In genomic region chr2:57516740-57517340, GRCh38 we compare ENCODE assay signal across 9 cellular contexts.
A peak's percentile ranks its signal among the peaks of the same experiment; 100 is the strongest.
DNase-seq lines count a peak whose midpoint lies in the region; ATAC-seq, FAIRE-seq and TF ChIP-seq lines count a peak whose summit lies in the region.
"Had no signal": no experiment of that assay in that cellular context is flagged by ENCODE, and none has a peak within 500 bp of the region (broad histone marks: within the 10 kb centered on the region; RNA-seq: fewer than 3 reads in every experiment).

No MANE protein-coding gene starts in this region.

- POLR2A ChIA-PET in BJ (lab: Charles Lee) = no interaction called here

- FAIRE-seq in urothelium cell line (lab: Jason Lieb, UNC) = peak; percentile 50

- intact Hi-C loops in adrenal gland (cut with DNase I) = no loop called here
- intact Hi-C loops in activated naive CD4-positive, alpha-beta T cell treated with anti-CD3 and anti-CD28 coated beads for 36 hours (cut with micrococcal nuclease) = loop anchor here (1.0 to 5.0 kb wide), 3 partner anchors 1334 to 1798 kb away; partner anchors contain the start of gene CCDC85A

- H3K27me3 Mint-ChIP-seq in activated naive CD4-positive, alpha-beta T cell treated with anti-CD3 and anti-CD28 coated beads for 36 hours (ENCODE audit: low read depth) = no peaks in the 10 kb centered on the region

- H3K27me3 ChIP-seq in BJ (ENCODE audit: control insufficient read depth, insufficient read depth, low read length) = no peaks in the 10 kb centered on the region
- H3K27me3 ChIP-seq in adrenal gland = no peaks in the 10 kb centered on the region

- H3K4me3 Mint-ChIP-seq in activated naive CD4-positive, alpha-beta T cell treated with anti-CD3 and anti-CD28 coated beads for 36 hours = no peak overlapping the region

- no peak for TF ChIP-seq POLR2A in adrenal gland (IDR thresholded peaks at IDR 0.05)

- no peaks in the 10 kb centered on the region for H3K9me3 ChIP-seq in adrenal gland (replicated peaks in 1 of 3)

- H3K4me1 ChIP-seq in adrenal gland (replicated peaks in 1 of 2) = no peaks in the 10 kb centered on the region

- no peak overlapping the region for H3K4me3 ChIP-seq in BJ (ENCODE audit: low read depth, low read length)
- no peak overlapping the region for H3K4me3 ChIP-seq in adrenal gland
- H3K4me3 ChIP-seq: skin epidermis had no signal

- no peak overlapping the region for H3K27ac Mint-ChIP-seq in activated naive CD4-positive, alpha-beta T cell treated with anti-CD3 and anti-CD28 coated beads for 36 hours

- DNase-seq in BJ (ENCODE audit: low read depth) (peak; percentile 6), NCI-H2029 (lab: John Stamatoyannopoulos, UW) (peak; percentile 19), adrenal gland (no peak), iris pigment epithelial cell (ENCODE audit: low read depth) (peak; percentile 55), urothelium cell line (ENCODE audit: low spot score) (peak; percentile 44)
- DNase-seq in activated naive CD4-positive, alpha-beta T cell treated with anti-CD3 and anti-CD28 coated beads for 36 hours = no peak

- CTCF ChIA-PET in BJ (lab: Yijun Ruan, JAX) = interaction anchor here (1.2 to 2.7 kb wide), 2 partner anchors 17 to 1333 kb away, joined by 3 to 12 read pairs; partner anchors contain the start of gene CCDC85A
- CTCF ChIA-PET in activated naive CD4-positive, alpha-beta T cell treated with anti-CD3 and anti-CD28 coated beads for 36 hours (lab: Charles Lee) = interaction anchor here (0.8 to 1.3 kb wide), 3 partner anchors 9 to 1334 kb away, joined by 3 to 6 read pairs (median 3); partner anchors contain the start of gene CCDC85A

- TF ChIP-seq CTCF in BJ (IDR thresholded peaks at IDR 0.05; ENCODE audit: insufficient read depth, low read depth, low read length) (peak; percentile 40; the same call in 1 of the 2 replicates), adrenal gland (IDR thresholded peaks at IDR 0.05) (peak; percentile 39 to 76 (median 66))

- no peak overlapping the region for H3K27ac ChIP-seq in adrenal gland
- H3K27ac ChIP-seq: skin epidermis had no signal

- peak; percentile 85 for ATAC-seq in GM18861 (IDR thresholded peaks at IDR 0.05; ENCODE audit: unreplicated experiment)
- ATAC-seq in HG02981 (IDR thresholded peaks at IDR 0.05; ENCODE audit: unreplicated experiment) = peak; percentile 89

- H3K36me3 ChIP-seq in BJ (ENCODE audit: control insufficient read depth, insufficient read depth, low read length) (no peaks in the 10 kb centered on the region), adrenal gland (replicated peaks in 1 of 2) (no peaks in the 10 kb centered on the region)

- no peaks in the 10 kb centered on the region for H3K4me1 Mint-ChIP-seq in activated naive CD4-positive, alpha-beta T cell treated with anti-CD3 and anti-CD28 coated beads for 36 hours (ENCODE audit: low read depth)

- 5 to 11% (median 10%) methylated on average over 6 of the region's 6 CpGs for WGBS in adrenal gland, 4 donors

- no peaks in the 10 kb centered on the region for H3K36me3 Mint-ChIP-seq in activated naive CD4-positive, alpha-beta T cell treated with anti-CD3 and anti-CD28 coated beads for 36 hours (ENCODE audit: low read depth)

- no peaks in the 10 kb centered on the region for H3K9me3 Mint-ChIP-seq in activated naive CD4-positive, alpha-beta T cell treated with anti-CD3 and anti-CD28 coated beads for 36 hours

Comparison
In these comparisons a context has a peak if more than half of its experiments do, and no peak if none do; other contexts are left out.
1. DNase-seq: peak in BJ (single experiment), NCI-H2029 (single experiment), iris pigment epithelial cell (single experiment) and urothelium cell line (single experiment); none in adrenal gland (0 of 7) and activated naive CD4-positive, alpha-beta T cell treated with anti-CD3 and anti-CD28 coated beads for 36 hours (single experiment).